ENCODE assay signal across 29 cellular contexts in the genomic region with DNA sequence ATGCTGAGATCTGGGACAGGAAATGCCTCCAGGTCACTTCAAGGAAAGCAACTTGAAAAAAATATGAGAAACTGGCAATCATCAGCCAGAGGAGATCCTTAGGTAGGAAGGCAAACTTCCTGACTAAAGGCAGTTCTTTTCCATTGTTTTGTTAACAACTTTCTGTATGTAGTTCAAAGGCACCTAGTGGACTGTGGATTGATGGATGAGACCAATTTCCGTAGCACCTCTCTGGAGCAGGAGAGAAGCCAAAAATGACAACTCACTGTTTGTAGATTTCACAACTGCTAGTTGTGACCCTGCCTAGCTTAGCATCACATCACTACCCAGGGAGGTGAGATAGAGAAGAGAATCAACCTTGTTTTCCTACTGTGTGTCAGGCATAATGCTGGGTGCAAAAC. TPM values are rescaled to one million over a fixed set of nuclear protein-coding genes. Genes with fewer than 3 reads are reported as not detected.
DNase-seq lines count a peak whose midpoint lies in the region; ATAC-seq, FAIRE-seq and TF ChIP-seq lines count a peak whose summit lies in the region.
"Had no signal": no experiment of that assay in that cellular context is flagged by ENCODE, and none has a peak within 500 bp of the region (broad histone marks: within the 10 kb centered on the region; RNA-seq: fewer than 3 reads in every experiment).

No MANE protein-coding gene starts in this region.

- BruUV-seq in MCF 10A (replicated peaks; lab: Mats Ljungman, UMichigan) = no TSS peak
- no TSS peak for BruUV-seq in mammary epithelial cell (replicated peaks; lab: Mats Ljungman, UMichigan)

- no peaks in the 10 kb centered on the region for H3K79me2 ChIP-seq in mammary epithelial cell (ENCODE audit: insufficient read depth, low read length)

- no peaks in the 10 kb centered on the region for H3K36me3 Mint-ChIP-seq in MCF 10A (ENCODE audit: insufficient read depth, unreplicated experiment)
- peaks cover 0 to 3% of the 10 kb centered on the region in 2 donors for H3K36me3 Mint-ChIP-seq in CD4-positive, alpha-beta memory T cell
- H3K36me3 Mint-ChIP-seq: CD4-positive, CD25-positive, alpha-beta regulatory T cell; IgD-negative memory B cell had no signal

- ATAC-seq in left lobe of liver (peak; percentile 97), HG02852 (IDR thresholded peaks at IDR 0.05; ENCODE audit: unreplicated experiment) (no peak)
- ATAC-seq: gastrocnemius medialis, GM12878, lower lobe of right lung had no signal

- H3K4me2 ChIP-seq in mammary epithelial cell (ENCODE audit: insufficient read depth, low read depth, low read length) = no peak overlapping the region

- H3K36me3 ChIP-seq in mammary epithelial cell (ENCODE audit: insufficient read depth, low read length) (no peaks in the 10 kb centered on the region), transverse colon (no peaks in the 10 kb centered on the region)
- no peaks in the 10 kb centered on the region for H3K36me3 ChIP-seq in CD4-positive, alpha-beta memory T cell (ENCODE audit: insufficient read depth, low read length)
- H3K36me3 ChIP-seq: gastrocnemius medialis, lower lobe of right lung, prostate gland, vagina had no signal

- TF ChIP-seq EP300 in transverse colon (IDR thresholded peaks at IDR 0.05; ENCODE audit: low read depth) = no peak

- intact Hi-C loops in MCF 10A (cut with micrococcal nuclease) = no loop called here
- intact Hi-C loops in mammary epithelial cell (cut with micrococcal nuclease) = no loop called here
- intact Hi-C loops in transverse colon (cut with DNase I; ENCODE audit: low total_unique reads) = no loop called here
- intact Hi-C loops in CD4-positive, alpha-beta memory T cell (cut with micrococcal nuclease) = no loop called here

- H3K4me1 ChIP-seq in mammary epithelial cell (ENCODE audit: insufficient read depth, low read length) = no peaks in the 10 kb centered on the region
- no peaks in the 10 kb centered on the region for H3K4me1 ChIP-seq in transverse colon
- H3K4me1 ChIP-seq in CD4-positive, alpha-beta memory T cell (ENCODE audit: insufficient read depth, low read length) = no peaks in the 10 kb centered on the region
- H3K4me1 ChIP-seq: gastrocnemius medialis, prostate gland, vagina had no signal

- H4K20me1 ChIP-seq in mammary epithelial cell (ENCODE audit: insufficient read depth, low read length) = no peaks in the 10 kb centered on the region

- no peak overlapping the region for H3K4me3 Mint-ChIP-seq in MCF 10A (ENCODE audit: unreplicated experiment)
- H3K4me3 Mint-ChIP-seq in CD4-positive, alpha-beta memory T cell = no peak overlapping the region
- H3K4me3 Mint-ChIP-seq: activated CD4-positive, alpha-beta T cell treated with anti-CD3 and anti-CD28 coated beads, Interleukin-2, amount 10 ng/mL, durations not matched to agents 7 days and 5 days; brain; CD4-positive, CD25-positive, alpha-beta regulatory T cell; IgD-negative memory B cell; neural crest cell had no signal

- DNase-seq in MCF 10A (ENCODE audit: unreplicated experiment) (peak; percentile 58), mammary epithelial cell (no peak), epithelial cell of esophagus (ENCODE audit: low read depth) (peak; percentile 50), left lobe of liver (ENCODE audit: low spot score) (peak; percentile 49), urothelium cell line (ENCODE audit: low spot score) (no peak), transverse colon (no peak)
- no peak for DNase-seq in CD4-positive, alpha-beta memory T cell
- DNase-seq: activated CD4-positive, alpha-beta T cell treated with anti-CD3 and anti-CD28 coated beads, Interleukin-2, amount 10 ng/mL, durations not matched to agents 7 days and 5 days; activated naive CD4-positive, alpha-beta T cell; activated T-cell treated with anti-CD3 and anti-CD28 coated beads, Interleukin-2, amount 50 U/mL, for 48 hours; CD4-positive, CD25-positive, alpha-beta regulatory T cell; effector memory CD4-positive, alpha-beta T cell; gastrocnemius medialis; GOT3; hippocampal formation; lower lobe of right lung; NCI-H1092 treated with DMSO at 0.1 percent for 48 hours; NCI-H2029 treated with DMSO at 0.1 percent for 48 hours; stimulated activated naive CD4-positive, alpha-beta T cell; SW 1271; T1000 had no signal

- CTCF ChIA-PET in MCF 10A (lab: Yijun Ruan, JAX) (interaction anchor here (0.6 kb wide), 1 partner anchor 140 kb away, joined by 3 read pairs; no protein-coding TSS in a partner anchor), mammary epithelial cell (lab: Charles Lee; ENCODE audit: low non-redundant PET) (no interaction called here)
- CTCF ChIA-PET in CD4-positive, alpha-beta memory T cell (lab: Charles Lee; ENCODE audit: partially characterized antibody) = no interaction called here

- H3K4me3 ChIP-seq in mammary epithelial cell (replicated peaks in 1 of 3; ENCODE audit: insufficient read depth in 1 of 3, low read depth in 2 of 3, low read length in 3 of 3) = no peak overlapping the region
- no peak overlapping the region for H3K4me3 ChIP-seq in epithelial cell of esophagus (ENCODE audit: low read length)
- no peak overlapping the region for H3K4me3 ChIP-seq in transverse colon
- H3K4me3 ChIP-seq in CD4-positive, alpha-beta memory T cell (ENCODE audit: low read length in 2 of 2) = no peak overlapping the region
- H3K4me3 ChIP-seq: gastrocnemius medialis, GM12878, lower lobe of right lung, prostate gland, vagina had no signal

- no peak overlapping the region for H3K27ac Mint-ChIP-seq in MCF 10A (ENCODE audit: low read depth, unreplicated experiment)
- no peak overlapping the region for H3K27ac Mint-ChIP-seq in CD4-positive, alpha-beta memory T cell
- H3K27ac Mint-ChIP-seq: activated CD4-positive, alpha-beta T cell treated with anti-CD3 and anti-CD28 coated beads, Interleukin-2, amount 10 ng/mL, durations not matched to agents 7 days and 5 days; brain; CD4-positive, CD25-positive, alpha-beta regulatory T cell; IgD-negative memory B cell had no signal

- 73% methylated on average over 1 of the region's 1 CpG for WGBS in mammary epithelial cell (ENCODE audit: low coverage, missing lambda C conversion rate)
- 96% methylated on average over 1 of the region's 1 CpG; no CpG with 5 or more reads in 1 of the 2 donors for WGBS in transverse colon (ENCODE audit: low coverage in 1 of 2), 2 donors

- no peak overlapping the region for H3K9ac ChIP-seq in mammary epithelial cell (ENCODE audit: insufficient read depth, low read length)

- H3K4me1 Mint-ChIP-seq in MCF 10A (ENCODE audit: insufficient read depth, unreplicated experiment) = no peaks in the 10 kb centered on the region
- no peaks in the 10 kb centered on the region for H3K4me1 Mint-ChIP-seq in CD4-positive, alpha-beta memory T cell
- H3K4me1 Mint-ChIP-seq: activated CD4-positive, alpha-beta T cell treated with anti-CD3 and anti-CD28 coated beads, Interleukin-2, amount 10 ng/mL, durations not matched to agents 7 days and 5 days; CD4-positive, CD25-positive, alpha-beta regulatory T cell; IgD-negative memory B cell had no signal

- POLR2A ChIA-PET in MCF 10A (lab: Yijun Ruan, JAX) = no interaction called here
- POLR2A ChIA-PET in CD4-positive, alpha-beta memory T cell (lab: Charles Lee; ENCODE audit: partially characterized antibody) = no interaction called here

- no peaks in the 10 kb centered on the region for H3K9me3 ChIP-seq in mammary epithelial cell (replicated peaks; ENCODE audit: insufficient read depth, low read length)
- no peaks in the 10 kb centered on the region for H3K9me3 ChIP-seq in transverse colon
- no peaks in the 10 kb centered on the region for H3K9me3 ChIP-seq in CD4-positive, alpha-beta memory T cell (ENCODE audit: control insufficient read depth in 1 of 2, low read length in 2 of 2)
- H3K9me3 ChIP-seq: gastrocnemius medialis, lower lobe of right lung, prostate gland, vagina had no signal

- TF ChIP-seq CTCF in MCF 10A (IDR thresholded peaks at IDR 0.05; ENCODE audit: unreplicated experiment) (no peak), mammary epithelial cell (conservative IDR thresholded peaks at IDR 0.05 in 1 of 2, IDR thresholded peaks at IDR 0.05 in 1 of 2; ENCODE audit: extremely low read depth in 1 of 2, insufficient read depth in 1 of 2, low read depth in 1 of 2, low read length in 2 of 2) (no peak), epithelial cell of esophagus (IDR thresholded peaks at IDR 0.05; ENCODE audit: insufficient read depth, low read depth, low read length, missing control alignments) (no peak), transverse colon (IDR thresholded peaks at IDR 0.05) (no peak)

- H3K9me3 Mint-ChIP-seq in MCF 10A (ENCODE audit: unreplicated experiment) = no peaks in the 10 kb centered on the region
- peaks cover 0 to 4% (median 4%) of the 10 kb centered on the region in 8 donors for H3K9me3 Mint-ChIP-seq in CD4-positive, alpha-beta memory T cell
- H3K9me3 Mint-ChIP-seq: activated CD4-positive, alpha-beta T cell treated with anti-CD3 and anti-CD28 coated beads, Interleukin-2, amount 10 ng/mL, durations not matched to agents 7 days and 5 days; CD4-positive, CD25-positive, alpha-beta regulatory T cell had no signal

- no peaks in the 10 kb centered on the region for H3K27me3 Mint-ChIP-seq in MCF 10A (ENCODE audit: insufficient read depth, unreplicated experiment)
- no peaks in the 10 kb centered on the region for H3K27me3 Mint-ChIP-seq in CD4-positive, alpha-beta memory T cell
- H3K27me3 Mint-ChIP-seq: activated CD4-positive, alpha-beta T cell treated with anti-CD3 and anti-CD28 coated beads, Interleukin-2, amount 10 ng/mL, durations not matched to agents 7 days and 5 days; brain; CD4-positive, CD25-positive, alpha-beta regulatory T cell; IgD-negative memory B cell had no signal

- no peak overlapping the region for H2AFZ ChIP-seq in mammary epithelial cell (ENCODE audit: low read depth, low read length)

- H3K27me3 ChIP-seq in mammary epithelial cell (ENCODE audit: insufficient read depth, low read length) = no peaks in the 10 kb centered on the region
- H3K27me3 ChIP-seq in transverse colon = no peaks in the 10 kb centered on the region
- no peaks in the 10 kb centered on the region for H3K27me3 ChIP-seq in CD4-positive, alpha-beta memory T cell (ENCODE audit: insufficient read depth, low read length)
- H3K27me3 ChIP-seq: gastrocnemius medialis, vagina had no signal

- H3K27ac ChIP-seq in mammary epithelial cell (ENCODE audit: insufficient read depth, low read depth, low read length) = no peak overlapping the region
- no peak overlapping the region for H3K27ac ChIP-seq in transverse colon
- no peak overlapping the region for H3K27ac ChIP-seq in CD4-positive, alpha-beta memory T cell (ENCODE audit: low read depth, low read length)
- H3K27ac ChIP-seq: 22Rv1, gastrocnemius medialis, lower lobe of right lung, prostate gland, vagina had no signal

- dilution Hi-C loops in mammary epithelial cell (cut with HindIII; ENCODE audit: low sequenced_read_pairs) = no loop called here

- FAIRE-seq in urothelium cell line (lab: Jason Lieb, UNC) = peak; percentile 5
- FAIRE-seq: GM12878 had no signal

- no peak for TF ChIP-seq POLR2A in transverse colon (IDR thresholded peaks at IDR 0.05)

- in situ Hi-C loops in mammary epithelial cell (cut with MboI; ENCODE audit: low sequenced_read_pairs in 2 of 2) = no loop called here
- in situ Hi-C loops in transverse colon (cut with MboI; ENCODE audit: low pct_ligation_motif_present in 1 of 4, low pct_unique_long_range_greater_than_20kb in 1 of 4, low sequenced_read_pairs in 3 of 4) = no loop called here

RNA-seq across cellular contexts. Expression of a gene that starts 21.8 kb away (rescaled TPM):
- 0.44 and 0.51 TPM in 2 replicates for total RNA-seq in MCF 10A (2022)
- not detected for total RNA-seq in mammary epithelial cell
- not detected for polyA plus RNA-seq in mammary epithelial cell
- not detected for polyA minus RNA-seq in mammary epithelial cell
- total RNA-seq in left lobe of liver = 3.5 TPM
- total RNA-seq in transverse colon = 10 to 100 TPM; 40.0 to 91.6 (median 47.9) TPM
- not detected for total RNA-seq in CD4-positive, alpha-beta memory T cell
- polyA plus RNA-seq in CD4-positive, alpha-beta memory T cell = not detected
- total RNA-seq: activated CD4-positive, alpha-beta T cell treated with anti-CD3 and anti-CD28 coated beads, Interleukin-2, amount 10 ng/mL, durations not matched to agents 7 days and 5 days; CD4-positive, CD25-positive, alpha-beta regulatory T cell; neural crest cell had no signal
- polyA plus RNA-seq: CD4-positive, CD25-positive, alpha-beta regulatory T cell; IgD-negative memory B cell had no signal

Comparison
In these comparisons a context has a peak if more than half of its experiments do, and no peak if none do; other contexts are left out.
1. DNase-seq: peak in MCF 10A (single experiment), epithelial cell of esophagus (single experiment) and left lobe of liver (single experiment); none in mammary epithelial cell (single experiment), urothelium cell line (single experiment), transverse colon (single experiment) and CD4-positive, alpha-beta memory T cell (0 of 5).